8 cellular contexts compared by ENCODE assay signal in the genomic region with DNA sequence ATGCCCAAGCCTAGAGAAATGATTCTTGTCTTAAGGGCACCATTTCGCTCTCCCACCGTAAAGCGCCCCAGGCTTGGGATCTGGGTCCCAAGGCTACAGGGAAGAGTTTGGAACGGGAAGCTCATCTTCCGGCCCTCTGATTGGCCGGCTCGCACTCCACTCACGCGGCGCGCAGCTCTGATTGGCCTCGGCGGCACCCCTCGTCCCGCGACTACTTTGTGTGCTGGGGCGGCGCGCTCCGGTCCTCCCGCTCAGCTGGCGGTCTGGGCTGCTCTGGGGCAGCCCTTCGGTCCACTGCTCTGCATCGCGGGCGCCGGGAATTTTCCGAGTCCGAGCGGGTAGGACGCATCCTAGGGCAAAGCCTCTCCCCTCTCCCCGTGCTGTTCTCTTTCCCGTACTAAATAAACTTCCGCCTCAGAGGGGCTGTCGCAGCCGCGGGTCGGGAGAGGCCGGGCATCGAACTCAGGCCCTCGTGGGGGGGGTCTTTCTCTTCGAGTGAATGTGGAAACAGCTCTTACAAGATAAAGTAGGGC. TPM values are rescaled to one million over a fixed set of nuclear protein-coding genes. Genes with fewer than 3 reads are reported as not detected.
DNase-seq lines count a peak whose midpoint lies in the region; ATAC-seq and TF ChIP-seq lines count a peak whose summit lies in the region.

No MANE protein-coding gene starts in this region.

- H3K27ac ChIP-seq in AG04450 (ENCODE audit: low read depth, low read length) = peak overlapping the region; percentile 95

- DNase-seq in AG04450 (ENCODE audit: low read depth, low spot score) = peak; percentile 80
- peak; percentile 83 for DNase-seq in NCI-H2227 treated with DMSO at 0.1 percent for 48 hours (lab: John Stamatoyannopoulos, UW)
- DNase-seq in activated CD4-positive, CD25-positive, alpha-beta regulatory T cell treated with anti-CD3 and anti-CD28 coated beads, Interleukin-2, amount 50 U/mL, for 72 hours = peak; percentile 81
- peak; percentile 7 to 83 for DNase-seq in cerebellar nuclear complex (lab: John Stamatoyannopoulos, UW)
- peak; percentile 67 for DNase-seq in kidney epithelial cell (ENCODE audit: low read depth)
- peak; percentile 87 for DNase-seq in stimulated activated CD4-positive, alpha-beta T cell treated with anti-CD3 and anti-CD28 coated beads, Interleukin-15, amount 100 ng/mL, for 24 hours

- no peaks in the 10 kb centered on the region; the same call in 1 of the 2 replicates for H3K9me3 ChIP-seq in AG04450 (ENCODE audit: control insufficient read depth, insufficient read depth, low read length)

- peak; percentile 61 for ATAC-seq in GM18868 (IDR thresholded peaks at IDR 0.05; ENCODE audit: unreplicated experiment)
- ATAC-seq in HG03108 (IDR thresholded peaks at IDR 0.05; ENCODE audit: unreplicated experiment) = peak; percentile 42

- TF ChIP-seq CTCF in AG04450 (IDR thresholded peaks at IDR 0.05; ENCODE audit: low read depth, low read length) (no peak), kidney epithelial cell (IDR thresholded peaks at IDR 0.05; ENCODE audit: insufficient read depth, low read length, poor library complexity, severe bottlenecking) (no peak)

- CTCF ChIA-PET in AG04450 (lab: Charles Lee) = interaction anchor here (0.5 to 7.6 kb wide), 36 partner anchors 10 to 549 kb away, joined by 3 to 359 read pairs (median 4); a partner anchor contains a TSS

- no peaks in the 10 kb centered on the region for H3K27me3 ChIP-seq in AG04450 (ENCODE audit: control insufficient read depth, insufficient read depth, low read length)
- no peaks in the 10 kb centered on the region for H3K27me3 ChIP-seq in kidney epithelial cell (ENCODE audit: control insufficient read depth, insufficient read depth, low read length)

- POLR2A ChIA-PET in AG04450 (lab: Yijun Ruan, JAX) = interaction anchor here (0.6 to 2.5 kb wide), 23 partner anchors 9 to 425 kb away, joined by 3 to 20 read pairs (median 4); a partner anchor contains a TSS

- H3K36me3 ChIP-seq in kidney epithelial cell (ENCODE audit: control insufficient read depth, insufficient read depth, low read length) = no peaks in the 10 kb centered on the region

- H3K4me3 ChIP-seq in AG04450 (ENCODE audit: low read depth, low read length) (peak overlapping the region; percentile 79), kidney epithelial cell (ENCODE audit: low read depth, low read length) (peak overlapping the region; percentile 75)

RNA-seq across cellular contexts. Expression of a gene that starts 0.8 kb away (rescaled TPM):
- 42.0 and 45.1 TPM in 2 replicates for polyA plus RNA-seq in AG04450 (2011; rRNA removed)
- polyA minus RNA-seq in AG04450 (2011; rRNA and poly(A)+ RNA removed) = 34.6 and 46.2 TPM in 2 replicates
- 39.4 and 44.3 TPM in 2 replicates for total RNA-seq in kidney epithelial cell

Comparison
In these comparisons a context has a peak if more than half of its experiments do, and no peak if none do; other contexts are left out.
1. Peak in every context shown above with its lines: DNase-seq, ATAC-seq, H3K4me3 ChIP-seq and H3K27ac ChIP-seq.